8 cellular contexts compared by ENCODE assay signal in genomic region chr11:75328426-75329277, GRCh38. TPM values are rescaled to one million over a fixed set of nuclear protein-coding genes. Genes with fewer than 3 reads are reported as not detected.
DNase-seq lines count a peak whose midpoint lies in the region; ATAC-seq and TF ChIP-seq lines count a peak whose summit lies in the region.

No MANE protein-coding gene starts in this region.

- H3K27me3 ChIP-seq in HCT116 (ENCODE audit: insufficient read depth, low read length) (no peaks in the 10 kb centered on the region), stomach (no peaks in the 10 kb centered on the region)

- no peak overlapping the region for H3K27ac Mint-ChIP-seq in memory B cell

- H3K9me3 ChIP-seq in HCT116 (ENCODE audit: control insufficient read depth in 1 of 2, insufficient read depth in 1 of 2, low read depth in 1 of 2, low read length in 2 of 2) = no peaks in the 10 kb centered on the region
- no peaks in the 10 kb centered on the region for H3K9me3 ChIP-seq in stomach

- ATAC-seq in HCT116 (peak; percentile 58), memory B cell (ENCODE audit: low read depth) (peak; percentile 56), HG03378 (IDR thresholded peaks at IDR 0.05; ENCODE audit: unreplicated experiment) (no peak)

- peaks cover 8% of the 10 kb centered on the region for H3K79me2 ChIP-seq in HCT116 (ENCODE audit: insufficient read depth, low read length)

- no peaks in the 10 kb centered on the region for H3K36me3 ChIP-seq in HCT116 (ENCODE audit: control insufficient read depth in 1 of 2, insufficient read depth in 2 of 2, low read length in 2 of 2)
- H3K36me3 ChIP-seq in stomach = peaks cover 0 to 8% (median 4%) of the 10 kb centered on the region in 4 donors

- DNase-seq in D341Med (ENCODE audit: low spot score) (peak; percentile 79), HCT116 (ENCODE audit: low read depth, low spot score) (peak; percentile 35), NCI-H510A (lab: John Stamatoyannopoulos, UW) (peak; percentile 84), memory B cell (ENCODE audit: low spot score in 2 of 2) (no peak), stomach (peak; percentile 79)
- DNase-seq in activated CD4-positive, alpha-beta T cell treated with anti-CD3 and anti-CD28 coated beads, Interleukin-2, amount 50 U/mL, for 4 hours = peak; percentile 34 to 46
- DNase-seq in effector CD8-positive, alpha-beta T cell (lab: John Stamatoyannopoulos, UW) = peak; percentile 22

- H3K4me3 Mint-ChIP-seq in memory B cell = no peak overlapping the region

- H3K4me1 ChIP-seq in HCT116 (ENCODE audit: control insufficient read depth in 1 of 2, insufficient read depth in 2 of 2, low read length in 2 of 2) (peaks cover 42 to 57% of the 10 kb centered on the region in 2 experiments), stomach (peaks cover 82 to 100% (median 92%) of the 10 kb centered on the region in 4 donors)

- no peak overlapping the region for H2AFZ ChIP-seq in HCT116 (ENCODE audit: low read depth, low read length, poor library complexity, severe bottlenecking)

- H3K4me3 ChIP-seq in HCT116 (replicated peaks in 1 of 2; ENCODE audit: low read depth in 1 of 2, low read length in 2 of 2) (no peak overlapping the region), stomach (no peak overlapping the region)

- CTCF ChIA-PET in HCT116 (lab: Charles Lee) = no interaction called here

- H3K9ac ChIP-seq in HCT116 (ENCODE audit: low read length) = no peak overlapping the region

- no peak overlapping the region for H3K27ac ChIP-seq in HCT116 (ENCODE audit: low read depth, low read length)
- H3K27ac ChIP-seq in stomach = peak overlapping the region; percentile 79 to 97 (median 97)

- H3K4me1 Mint-ChIP-seq in memory B cell = peaks cover 4% of the 10 kb centered on the region

- no peaks in the 10 kb centered on the region for H4K20me1 ChIP-seq in HCT116 (ENCODE audit: insufficient read depth)

- intact Hi-C loops in HCT116 (cut with micrococcal nuclease) = loop anchor here (1.0 kb wide), 1 partner anchor 56 kb away; no protein-coding TSS in a partner anchor
- intact Hi-C loops in stomach (cut with DNase I; ENCODE audit: low total_unique reads) = loop anchor here (10.0 kb wide), 1 partner anchor 56 kb away; no protein-coding TSS in a partner anchor

- RAD21 ChIA-PET in HCT116 (lab: Charles Lee; ENCODE audit: low non-redundant PET in 1 of 2, low total read pairs in 2 of 2, uncharacterized antibody in 2 of 2, unreplicated experiment in 2 of 2) = no interaction called here

- H3K27me3 Mint-ChIP-seq in memory B cell = peaks cover 3% of the 10 kb centered on the region

- peaks cover 2% of the 10 kb centered on the region for H3K36me3 Mint-ChIP-seq in memory B cell

- H3K9me3 Mint-ChIP-seq in memory B cell = peaks cover 3% of the 10 kb centered on the region

- POLR2A ChIA-PET in HCT116 (lab: Charles Lee) = no interaction called here

- peak; percentile 88 for TF ChIP-seq RAD21 in HCT116 (IDR thresholded peaks at IDR 0.05; ENCODE audit: low read depth)

- WGBS in stomach, 5 donors = 8 to 19% (median 14%) methylated on average over 9 of the region's 9 CpGs

- TF ChIP-seq CTCF in HCT116 (IDR thresholded peaks at IDR 0.05 in 2 of 3, conservative IDR thresholded peaks at IDR 0.05 in 1 of 3; ENCODE audit: borderline replicate concordance in 1 of 3, insufficient read depth in 1 of 3, low read depth in 2 of 3, low read length in 2 of 3) = peak; percentile 48 to 79 (median 62)
- peak in 5 of 7 experiments; percentile 24 to 76 (median 48) for TF ChIP-seq CTCF in stomach (IDR thresholded peaks at IDR 0.05)

- no peak for TF ChIP-seq EP300 in stomach (IDR thresholded peaks at IDR 0.05)

- no peaks in the 10 kb centered on the region for H3K9me2 ChIP-seq in HCT116 (ENCODE audit: insufficient read depth)

- H3K4me2 ChIP-seq in HCT116 (ENCODE audit: low read length) = peak overlapping the region; percentile 38

- BruUV-seq in HCT116 (replicated peaks; lab: Mats Ljungman, UMichigan) = no TSS peak

- TF ChIP-seq POLR2A in HCT116 (IDR thresholded peaks at IDR 0.05; ENCODE audit: borderline replicate concordance, extremely low read depth, insufficient read depth, insufficient read length) = no peak
- TF ChIP-seq POLR2A in stomach (IDR thresholded peaks at IDR 0.05) = no peak

TF ChIP-seq in HCT116, 20 proteins besides CTCF, POLR2A, EP300 and RAD21:
- TF ChIP-seq ZNF274 (IDR thresholded peaks at IDR 0.05; ENCODE audit: low read depth, low read length) (no peak), TCF7L2 (IDR thresholded peaks at IDR 0.05; ENCODE audit: borderline replicate concordance, extremely low read depth, insufficient read depth, insufficient read length) (no peak), POLR2AphosphoS5 (IDR thresholded peaks at IDR 0.05; ENCODE audit: low read depth, low read length) (0 out of 2 replicates have a peak, but pooled peaks have one; percentile 26), ATF3 (IDR thresholded peaks at IDR 0.05) (no peak), JUND (IDR thresholded peaks at IDR 0.05) (no peak), EZH2 (IDR thresholded peaks at IDR 0.05) (no peak), YY1 (IDR thresholded peaks at IDR 0.05; ENCODE audit: extremely low read depth, insufficient replicate concordance, low read depth, low read length) (peak; percentile 31), REST (IDR thresholded peaks at IDR 0.05; ENCODE audit: low read depth) (no peak)

RNA-seq across cellular contexts. Expression of gene ARRB1, which starts 22.8 kb away (rescaled TPM):
- total RNA-seq in HCT116 (2021; ENCODE audit: unreplicated experiment) (24.2 TPM), stomach (100 to 1,000 TPM in 1 of 5 donors, 10 to 100 TPM in 4; 44.3 to 151 (median 76.5) TPM)
- 12.0 and 12.9 TPM in 2 replicates for polyA plus RNA-seq in HCT116 (2012)
- 10 to 100 TPM; 18.0 to 41.2 (median 33.2) TPM for polyA plus RNA-seq in stomach

Comparison
In these comparisons a context has a peak if more than half of its experiments do, and no peak if none do; other contexts are left out.
1. DNase-seq: peak in D341Med (single experiment), HCT116 (single experiment), NCI-H510A (single experiment), activated CD4-positive, alpha-beta T cell treated with anti-CD3 and anti-CD28 coated beads, Interleukin-2, amount 50 U/mL, for 4 hours (2 of 2), effector CD8-positive, alpha-beta T cell (single experiment) and stomach (single experiment); none in memory B cell (0 of 2).